17 cellular contexts compared by ENCODE assay signal in the genomic region with DNA sequence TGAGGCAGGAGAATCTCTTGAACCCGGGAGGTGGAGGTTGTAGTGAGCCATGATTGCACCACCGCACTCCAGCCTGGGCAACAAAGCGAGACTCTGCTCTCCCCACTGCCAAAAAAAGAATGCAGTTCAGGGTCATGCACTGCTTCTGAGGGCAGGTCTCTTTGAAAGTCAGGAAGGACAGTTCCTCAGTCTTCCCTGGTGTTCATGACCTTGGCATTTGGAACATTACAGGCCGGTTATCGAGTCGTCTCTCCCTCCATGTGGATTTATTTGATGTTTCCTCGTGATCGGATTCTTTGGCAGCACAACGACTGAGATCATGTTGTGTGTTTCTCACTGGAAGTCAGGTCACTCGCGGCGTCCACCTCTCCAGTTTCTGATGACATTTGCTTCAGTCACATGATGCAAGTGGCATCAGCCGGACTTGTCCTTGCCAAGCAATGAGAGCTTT. TPM values are rescaled to one million over a fixed set of nuclear protein-coding genes. Genes with fewer than 3 reads are reported as not detected.
DNase-seq lines count a peak whose midpoint lies in the region; ATAC-seq and TF ChIP-seq lines count a peak whose summit lies in the region.
"Had no signal": no experiment of that assay in that cellular context is flagged by ENCODE, and none has a peak within 500 bp of the region (broad histone marks: within the 10 kb centered on the region; RNA-seq: fewer than 3 reads in every experiment).

No MANE protein-coding gene starts in this region.

- H3K27me3 ChIP-seq in parathyroid adenoma (ENCODE audit: control insufficient read depth, insufficient read depth, low read length) = no peaks in the 10 kb centered on the region
- H3K27me3 ChIP-seq: esophagus squamous epithelium, ovary, uterus had no signal

- no peak overlapping the region for H3K9ac ChIP-seq in parathyroid adenoma

- DNase-seq in Right ventricle myocardium superior = no peak
- DNase-seq in NCI-H226 = no peak
- DNase-seq in effector memory CD8-positive, alpha-beta T cell = no peak
- DNase-seq: activated CD4-positive, alpha-beta T cell treated with anti-CD3 and anti-CD28 coated beads for 36 hours; activated naive CD8-positive, alpha-beta T cell treated with anti-CD3 and anti-CD28 coated beads, Interleukin-2, amount 10 ng/mL, durations not matched to agents 7 days and 5 days; activated T-cell treated with anti-CD3 and anti-CD28 coated beads for 4 hours; DMS79 treated with DMSO at 0.1 percent for 48 hours; esophagus squamous epithelium; NCI-H1930; uterus had no signal

- H3K79me2 ChIP-seq in parathyroid adenoma = no peaks in the 10 kb centered on the region

- intact Hi-C loops in Right ventricle myocardium superior (cut with DNase I) = no loop called here

- H3K4me1 ChIP-seq in parathyroid adenoma = no peaks in the 10 kb centered on the region
- H3K4me1 ChIP-seq: uterus had no signal

- H3K36me3 ChIP-seq in parathyroid adenoma (ENCODE audit: control insufficient read depth, insufficient read depth, low read length) = no peaks in the 10 kb centered on the region
- H3K36me3 ChIP-seq: esophagus squamous epithelium, ovary, uterus had no signal

- H3K36me3 Mint-ChIP-seq in effector memory CD8-positive, alpha-beta T cell (ENCODE audit: insufficient read depth) = no peaks in the 10 kb centered on the region
- H3K36me3 Mint-ChIP-seq: activated naive CD8-positive, alpha-beta T cell treated with anti-CD3 and anti-CD28 coated beads, Interleukin-2, amount 10 ng/mL, durations not matched to agents 7 days and 5 days had no signal

- no peak for TF ChIP-seq CTCF in VCaP (conservative IDR thresholded peaks at IDR 0.05)
- TF ChIP-seq CTCF in parathyroid adenoma (IDR thresholded peaks at IDR 0.05) = no peak

- no peak overlapping the region for H2AFZ ChIP-seq in parathyroid adenoma

- peak overlapping the region; percentile 70 for H3K27ac ChIP-seq in VCaP
- H3K27ac ChIP-seq in parathyroid adenoma = no peak overlapping the region
- H3K27ac ChIP-seq: esophagus squamous epithelium, ovary, uterus had no signal

- ATAC-seq in Right ventricle myocardium superior (ENCODE audit: poor library complexity) (peak; percentile 81), HG02884 (IDR thresholded peaks at IDR 0.05; ENCODE audit: unreplicated experiment) (no peak)
- no peak for ATAC-seq in effector memory CD8-positive, alpha-beta T cell (replicated peaks)
- ATAC-seq: activated CD4-positive, alpha-beta T cell treated with anti-CD3 and anti-CD28 coated beads for 36 hours; HCT116 had no signal

- peak overlapping the region; percentile 27 for H3K4me2 ChIP-seq in parathyroid adenoma (ENCODE audit: low read length)

- no peaks in the 10 kb centered on the region for H3K9me3 Mint-ChIP-seq in effector memory CD8-positive, alpha-beta T cell
- H3K9me3 Mint-ChIP-seq: activated naive CD8-positive, alpha-beta T cell treated with anti-CD3 and anti-CD28 coated beads, Interleukin-2, amount 10 ng/mL, durations not matched to agents 7 days and 5 days had no signal

- H3K27ac Mint-ChIP-seq in effector memory CD8-positive, alpha-beta T cell = no peak overlapping the region
- H3K27ac Mint-ChIP-seq: activated CD4-positive, alpha-beta T cell treated with anti-CD3 and anti-CD28 coated beads for 36 hours; activated naive CD8-positive, alpha-beta T cell treated with anti-CD3 and anti-CD28 coated beads, Interleukin-2, amount 10 ng/mL, durations not matched to agents 7 days and 5 days; B cell had no signal

- H3K27me3 Mint-ChIP-seq in effector memory CD8-positive, alpha-beta T cell = peaks cover 23 to 50% of the 10 kb centered on the region in 2 donors

- peaks cover 0 to 2% of the 10 kb centered on the region in 2 donors for H3K4me1 Mint-ChIP-seq in effector memory CD8-positive, alpha-beta T cell (ENCODE audit: low read depth in 2 of 2)
- H3K4me1 Mint-ChIP-seq: activated CD4-positive, alpha-beta T cell treated with anti-CD3 and anti-CD28 coated beads for 36 hours; activated naive CD8-positive, alpha-beta T cell treated with anti-CD3 and anti-CD28 coated beads, Interleukin-2, amount 10 ng/mL, durations not matched to agents 7 days and 5 days; B cell had no signal

- H3K9me3 ChIP-seq in parathyroid adenoma (ENCODE audit: control insufficient read depth, low read length) = no peaks in the 10 kb centered on the region
- H3K9me3 ChIP-seq: esophagus squamous epithelium, ovary, uterus had no signal

- no peak overlapping the region for H3K4me3 Mint-ChIP-seq in effector memory CD8-positive, alpha-beta T cell
- H3K4me3 Mint-ChIP-seq: activated CD4-positive, alpha-beta T cell treated with anti-CD3 and anti-CD28 coated beads for 36 hours; activated naive CD8-positive, alpha-beta T cell treated with anti-CD3 and anti-CD28 coated beads, Interleukin-2, amount 10 ng/mL, durations not matched to agents 7 days and 5 days; B cell had no signal

- no peak overlapping the region for H3K4me3 ChIP-seq in parathyroid adenoma (ENCODE audit: low read depth, low read length)
- H3K4me3 ChIP-seq: esophagus squamous epithelium, ovary, uterus had no signal

RNA-seq across cellular contexts. Expression of gene FGF21, which starts 17.2 kb away (rescaled TPM):
- not detected for total RNA-seq in Right ventricle myocardium superior
- total RNA-seq: activated CD4-positive, alpha-beta T cell treated with anti-CD3 and anti-CD28 coated beads for 36 hours; activated naive CD8-positive, alpha-beta T cell treated with anti-CD3 and anti-CD28 coated beads, Interleukin-2, amount 10 ng/mL, durations not matched to agents 7 days and 5 days; B cell; esophagus squamous epithelium; ovary; T-helper 2 cell treated with Interferon-gamma antibody and Interleukin-4, amounts not matched to agents 100 ng/mL and 5 ng/mL, for 36 hours; uterus had no signal

RNA-seq across cellular contexts. Expression of gene FUT1, which starts 20.1 kb away (rescaled TPM):
- 1.8 TPM for total RNA-seq in Right ventricle myocardium superior
- total RNA-seq: B cell had no signal

RNA-seq across cellular contexts. Expression of gene IZUMO1, which starts 25.8 kb away (rescaled TPM):
- 0.73 TPM for total RNA-seq in Right ventricle myocardium superior
- total RNA-seq: activated CD4-positive, alpha-beta T cell treated with anti-CD3 and anti-CD28 coated beads for 36 hours; activated naive CD8-positive, alpha-beta T cell treated with anti-CD3 and anti-CD28 coated beads, Interleukin-2, amount 10 ng/mL, durations not matched to agents 7 days and 5 days; B cell; T-helper 2 cell treated with Interferon-gamma antibody and Interleukin-4, amounts not matched to agents 100 ng/mL and 5 ng/mL, for 36 hours had no signal

RNA-seq across cellular contexts. Expression of gene RASIP1, which starts 32.1 kb away (rescaled TPM):
- total RNA-seq in Right ventricle myocardium superior = 15.1 TPM
- total RNA-seq: activated naive CD8-positive, alpha-beta T cell treated with anti-CD3 and anti-CD28 coated beads, Interleukin-2, amount 10 ng/mL, durations not matched to agents 7 days and 5 days had no signal

RNA-seq across cellular contexts. Expression of gene BCAT2, which starts 38.3 kb away (rescaled TPM):
- total RNA-seq in Right ventricle myocardium superior = 59.5 TPM
